10 cellular contexts compared by ENCODE assay signal in the genomic region with DNA sequence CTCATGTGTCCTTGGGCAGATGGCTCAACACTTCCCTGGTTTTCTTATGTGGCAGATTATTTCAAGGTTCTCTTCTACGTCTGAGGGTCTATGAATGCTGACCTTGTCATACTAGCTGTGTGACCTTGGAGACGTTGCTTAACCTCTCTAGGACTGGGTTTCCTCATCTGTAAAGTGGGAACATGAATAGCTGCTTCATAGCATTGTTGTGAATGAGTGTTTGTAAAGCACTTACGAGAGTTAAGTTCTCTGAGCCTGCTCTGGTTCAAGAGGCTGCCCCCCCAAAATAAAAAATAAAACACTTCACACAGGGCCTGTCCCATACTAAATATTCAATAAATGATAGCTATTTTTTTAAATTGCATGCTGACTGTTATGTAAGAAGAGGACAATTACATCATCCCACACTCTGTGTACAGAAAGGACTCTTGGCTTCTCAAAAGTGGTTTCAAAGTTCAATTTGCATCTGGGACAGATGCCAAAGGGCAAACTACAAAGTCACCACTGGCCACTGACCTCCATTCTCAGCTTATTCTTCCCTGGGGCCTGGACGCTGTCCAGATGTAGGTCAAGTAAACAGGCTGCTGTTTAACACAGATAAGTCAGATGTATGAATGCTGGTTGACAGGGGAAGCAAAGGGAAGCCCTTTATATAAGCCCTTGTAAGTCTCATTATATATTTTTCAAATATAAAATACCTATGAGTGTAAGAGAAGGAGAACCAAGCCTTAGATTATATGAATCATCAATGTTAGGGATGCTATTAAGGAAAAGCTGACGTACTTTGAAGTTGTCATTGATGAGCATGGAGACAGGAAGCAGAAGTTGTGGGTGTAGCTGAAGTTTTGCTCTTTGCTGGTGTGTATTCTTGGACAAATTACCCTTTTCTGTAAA. TPM values are rescaled to one million over a fixed set of nuclear protein-coding genes. Genes with fewer than 3 reads are reported as not detected.
A peak's percentile ranks its signal among the peaks of the same experiment; 100 is the strongest.
DNase-seq lines count a peak whose midpoint lies in the region; ATAC-seq and TF ChIP-seq lines count a peak whose summit lies in the region.
"Had no signal": no experiment of that assay in that cellular context is flagged by ENCODE, and none has a peak within 500 bp of the region (broad histone marks: within the 10 kb centered on the region; RNA-seq: fewer than 3 reads in every experiment).

No MANE protein-coding gene starts in this region.

- no peaks in the 10 kb centered on the region for H3K36me3 ChIP-seq in smooth muscle cell (ENCODE audit: low read depth)
- no peaks in the 10 kb centered on the region for H3K36me3 ChIP-seq in Karpas-422 (ENCODE audit: insufficient read depth, low read length)

- ATAC-seq in WTC11 (no peak), left ventricle myocardium superior (peak; percentile 95)
- ATAC-seq: activated naive CD8-positive, alpha-beta T cell treated with anti-CD3 and anti-CD28 coated beads, Interleukin-2, amount 50 U/mL, for 24 hours had no signal

- H3K27ac Mint-ChIP-seq in WTC11 = no peak overlapping the region
- H3K27ac Mint-ChIP-seq: activated naive CD8-positive, alpha-beta T cell treated with anti-CD3 and anti-CD28 coated beads, Interleukin-2, amount 50 U/mL, for 24 hours; mesothelial cell of epicardium had no signal

- CTCF ChIA-PET in WTC11 (lab: Charles Lee) = interaction anchor here (0.6 to 2.4 kb wide), 3 partner anchors 10 to 320 kb away, joined by 3 to 17 read pairs (median 3); no protein-coding TSS in a partner anchor

- H3K9me3 ChIP-seq in smooth muscle cell (replicated peaks; ENCODE audit: low read depth) (no peaks in the 10 kb centered on the region), Karpas-422 (ENCODE audit: low read length) (no peaks in the 10 kb centered on the region)

- 57% methylated on average over 5 of the region's 5 CpGs for WGBS in smooth muscle cell (ENCODE audit: low lambda C conversion rate)

- H3K79me2 ChIP-seq in smooth muscle cell (ENCODE audit: low read depth) (no peaks in the 10 kb centered on the region), Karpas-422 (ENCODE audit: low read length) (no peaks in the 10 kb centered on the region)

- H3K27me3 ChIP-seq in smooth muscle cell (ENCODE audit: low read depth) (no peaks in the 10 kb centered on the region), Karpas-422 (ENCODE audit: low read length) (no peaks in the 10 kb centered on the region)

- no peak overlapping the region for H3K4me2 ChIP-seq in smooth muscle cell
- H3K4me2 ChIP-seq in Karpas-422 (ENCODE audit: low read depth, low read length, poor library complexity, severe bottlenecking) = no peak overlapping the region

- H4K20me1 ChIP-seq in smooth muscle cell (ENCODE audit: low read depth) = no peaks in the 10 kb centered on the region
- H4K20me1 ChIP-seq in Karpas-422 (ENCODE audit: insufficient read depth, low read depth, low read length) = no peaks in the 10 kb centered on the region

- no peaks in the 10 kb centered on the region for H3K9me2 ChIP-seq in Karpas-422 (replicated peaks; ENCODE audit: insufficient read depth, low read length)

- H3K27ac ChIP-seq in smooth muscle cell (ENCODE audit: low read depth) (peak overlapping the region; percentile 14), Karpas-422 (ENCODE audit: low read length) (no peak overlapping the region)

- H3K9me3 Mint-ChIP-seq in WTC11 = no peaks in the 10 kb centered on the region
- H3K9me3 Mint-ChIP-seq: activated naive CD8-positive, alpha-beta T cell treated with anti-CD3 and anti-CD28 coated beads, Interleukin-2, amount 50 U/mL, for 24 hours had no signal

- H3K9ac ChIP-seq in smooth muscle cell (ENCODE audit: low read depth) (no peak overlapping the region), Karpas-422 (ENCODE audit: low read length) (no peak overlapping the region)

- H2AFZ ChIP-seq in smooth muscle cell (ENCODE audit: low read depth) = no peak overlapping the region
- H2AFZ ChIP-seq in Karpas-422 (ENCODE audit: low read length) = no peak overlapping the region

- POLR2A ChIA-PET in WTC11 (lab: Charles Lee) = no interaction called here

- no peaks in the 10 kb centered on the region for H3K4me1 Mint-ChIP-seq in WTC11
- H3K4me1 Mint-ChIP-seq: activated naive CD8-positive, alpha-beta T cell treated with anti-CD3 and anti-CD28 coated beads, Interleukin-2, amount 50 U/mL, for 24 hours; mesothelial cell of epicardium had no signal

- H3K36me3 Mint-ChIP-seq in WTC11 = no peaks in the 10 kb centered on the region
- H3K36me3 Mint-ChIP-seq: mesothelial cell of epicardium had no signal

- H3K4me3 Mint-ChIP-seq in WTC11 = no peak overlapping the region
- H3K4me3 Mint-ChIP-seq: activated naive CD8-positive, alpha-beta T cell treated with anti-CD3 and anti-CD28 coated beads, Interleukin-2, amount 50 U/mL, for 24 hours; mesothelial cell of epicardium had no signal

- DNase-seq in HuH-7 (ENCODE audit: low spot score) = peak; percentile 45
- no peak for DNase-seq in WTC11 (ENCODE audit: low spot score)
- peak; percentile 69 for DNase-seq in left ventricle myocardium superior
- no peak for DNase-seq in smooth muscle cell (lab: John Stamatoyannopoulos, UW; ENCODE audit: unreplicated experiment)
- no peak for DNase-seq in Karpas-422
- DNase-seq in NCI-H2227 (lab: John Stamatoyannopoulos, UW; ENCODE audit: unreplicated experiment) = no peak
- no peak for DNase-seq in dedifferentiated amniotic fluid mesenchymal stem cell (ENCODE audit: extremely low spot score)
- DNase-seq in NCI-H1417 treated with DMSO at 0.1 percent for 48 hours (lab: John Stamatoyannopoulos, UW) = no peak
- DNase-seq: activated naive CD8-positive, alpha-beta T cell treated with anti-CD3 and anti-CD28 coated beads, Interleukin-2, amount 50 U/mL, for 24 hours had no signal

- H3F3A ChIP-seq in smooth muscle cell (ENCODE audit: low read depth) = no peaks in the 10 kb centered on the region

- H3K4me3 ChIP-seq in smooth muscle cell (no peak overlapping the region), Karpas-422 (ENCODE audit: low read length) (no peak overlapping the region)

- intact Hi-C loops in left ventricle myocardium superior (cut with micrococcal nuclease) = no loop called here

- H3K27me3 Mint-ChIP-seq in WTC11 (ENCODE audit: low read depth) = peaks cover 20% of the 10 kb centered on the region

- no peak for TF ChIP-seq CTCF in WTC11 (IDR thresholded peaks at IDR 0.05)
- TF ChIP-seq CTCF in smooth muscle cell (IDR thresholded peaks at IDR 0.05; ENCODE audit: borderline replicate concordance, insufficient read depth, poor library complexity, severe bottlenecking) = no peak

- H3K4me1 ChIP-seq in smooth muscle cell (ENCODE audit: low read depth) = no peaks in the 10 kb centered on the region
- no peaks in the 10 kb centered on the region for H3K4me1 ChIP-seq in Karpas-422 (ENCODE audit: low read length)

TF ChIP-seq in WTC11, 78 proteins besides CTCF, POLR2A, EP300 and RAD21:
- peak; percentile 97 for TF ChIP-seq GABPB1 (CRISPR knock-in tag; IDR thresholded peaks at IDR 0.05)
- TF ChIP-seq, protein P1, sequence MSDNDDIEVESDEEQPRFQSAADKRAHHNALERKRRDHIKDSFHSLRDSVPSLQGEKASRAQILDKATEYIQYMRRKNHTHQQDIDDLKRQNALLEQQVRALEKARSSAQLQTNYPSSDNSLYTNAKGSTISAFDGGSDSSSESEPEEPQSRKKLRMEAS (CRISPR knock-in tag; IDR thresholded peaks at IDR 0.05) = no peak

RNA-seq across cellular contexts. Expression of a gene that starts 15.4 kb away (rescaled TPM):
- 23.8 to 34.7 TPM (median 27.4 TPM) in 3 replicates for total RNA-seq in WTC11 (2021)
- total RNA-seq in left ventricle myocardium superior = 25.5 TPM
- total RNA-seq in smooth muscle cell = 103 and 111 TPM in 2 replicates
- polyA plus RNA-seq in smooth muscle cell = 82.0 and 82.6 TPM in 2 replicates
- 26.0 and 48.6 TPM in 2 replicates for total RNA-seq in Karpas-422 (2014; rRNA removed; shearing (Covaris generic); ENCODE audit: low replicate concordance)

RNA-seq across cellular contexts. Expression of a gene that starts 22.7 kb away (rescaled TPM):
- not detected in 3 replicates for total RNA-seq in WTC11 (2021)
- total RNA-seq in left ventricle myocardium superior = not detected
- total RNA-seq in smooth muscle cell = 0.54 and 1.6 TPM in 2 replicates
- 0.32 and 0.49 TPM in 2 replicates for polyA plus RNA-seq in smooth muscle cell
- total RNA-seq in Karpas-422 (2014; rRNA removed; shearing (Covaris generic); ENCODE audit: low replicate concordance) = not detected in 2 replicates
- total RNA-seq: mesothelial cell of epicardium had no signal

RNA-seq across cellular contexts. Expression of a gene that starts 37.3 kb away (rescaled TPM):
- 1,825 to 2,081 TPM (median 2,046 TPM) in 3 replicates for total RNA-seq in WTC11 (2021)
- total RNA-seq in left ventricle myocardium superior = 1,047 TPM
- 3,019 and 3,533 TPM in 2 replicates for total RNA-seq in smooth muscle cell
- polyA plus RNA-seq in smooth muscle cell = 367 and 426 TPM in 2 replicates
- 4,201 and 4,757 TPM in 2 replicates for total RNA-seq in Karpas-422 (2014; rRNA removed; shearing (Covaris generic); ENCODE audit: low replicate concordance)

Comparison
In these comparisons a context has a peak if more than half of its experiments do, and no peak if none do; other contexts are left out.
1. DNase-seq: peak in HuH-7 (single experiment) and left ventricle myocardium superior (single experiment); none in WTC11 (single experiment), smooth muscle cell (single experiment), Karpas-422 (single experiment), NCI-H2227 (single experiment), dedifferentiated amniotic fluid mesenchymal stem cell (single experiment) and NCI-H1417 treated with DMSO at 0.1 percent for 48 hours (single experiment).